In genomic region chr6:38518511-38519304, GRCh38 we compare ENCODE assay signal across 26 cellular contexts.
"Had no signal": no experiment of that assay in that cellular context is flagged by ENCODE, and none has a peak within 500 bp of the region (broad histone marks: within the 10 kb centered on the region; RNA-seq: fewer than 3 reads in every experiment).

No MANE protein-coding gene starts in this region.

- ATAC-seq: activated CD4-positive, alpha-beta T cell treated with anti-CD3 and anti-CD28 coated beads for 36 hours; esophagus mucosa; foreskin keratinocyte; heart left ventricle; left colon; right lobe of liver had no signal

- DNase-seq: activated CD4-positive, alpha-beta T cell treated with anti-CD3 and anti-CD28 coated beads for 36 hours; activated CD4-positive, CD25-positive, alpha-beta regulatory T cell; activated CD8-positive, alpha-beta memory T cell treated with anti-CD3 and anti-CD28 coated beads for 24 hours; activated effector memory CD4-positive, alpha-beta T cell treated with Interleukin-2 at 50 U/mL for 16 hours; activated naive CD4-positive, alpha-beta T cell treated with Interleukin-2 at 50 U/mL for 16 hours; foreskin keratinocyte; heart left ventricle; hypothalamus; immature natural killer cell; kidney; left colon; mammary epithelial cell; naive B cell; nephron progenitor cell; ovary; right lobe of liver; stimulated activated CD4-positive, alpha-beta T cell treated with anti-CD3 and anti-CD28 coated beads, Interleukin-12 subunit alpha, Interleukin-12 subunit beta, amount 100 ng/mL, for 4 hours; stimulated activated CD4-positive, alpha-beta T cell treated with anti-CD3 and anti-CD28 coated beads, Interleukin-4, amount 100 ng/mL, for 1 hour; trophoblast cell had no signal

- H3K4me1 ChIP-seq: ascending aorta, foreskin keratinocyte, right lobe of liver had no signal

- H3K27me3 ChIP-seq: ascending aorta, cardiac muscle cell, foreskin keratinocyte, heart left ventricle, neutrophil, ovary, right lobe of liver had no signal

- H3K9me3 ChIP-seq: ascending aorta, heart left ventricle, neutrophil, ovary, right lobe of liver, thoracic aorta had no signal

- FAIRE-seq: kidney, urothelium cell line had no signal

- H3K36me3 ChIP-seq: ascending aorta, cardiac muscle cell, heart left ventricle, neutrophil, ovary, right lobe of liver, thoracic aorta had no signal

- H3K27ac ChIP-seq: ascending aorta, cardiac muscle cell, coronary artery, foreskin keratinocyte, heart left ventricle, neutrophil, ovary, right lobe of liver, thoracic aorta had no signal

- H3K4me3 ChIP-seq: ascending aorta, cardiac muscle cell, coronary artery, heart left ventricle, ovary, right lobe of liver, thoracic aorta had no signal
